In genomic region chr7:142908921-142909870, GRCh38 we compare ENCODE assay signal across 8 cellular contexts. TPM values are rescaled to one million over a fixed set of nuclear protein-coding genes. Genes with fewer than 3 reads are reported as not detected.
DNase-seq lines count a peak whose midpoint lies in the region; ATAC-seq, FAIRE-seq and TF ChIP-seq lines count a peak whose summit lies in the region.
"Had no signal": no experiment of that assay in that cellular context is flagged by ENCODE, and none has a peak within 500 bp of the region (broad histone marks: within the 10 kb centered on the region; RNA-seq: fewer than 3 reads in every experiment).

No MANE protein-coding gene starts in this region.

- DNase-seq in NOMO-1 (lab: John Stamatoyannopoulos, UW; ENCODE audit: unreplicated experiment in 2 of 2): peak; percentile 1 to 33
- no peak for DNase-seq in NOMO-1 treated with dmso at 0.1 percent for 144 hours (lab: John Stamatoyannopoulos, UW; ENCODE audit: unreplicated experiment)
- DNase-seq in effector memory CD8-positive, alpha-beta T cell: no peak
- DNase-seq in thyroid gland: peak; percentile 13 to 15
- DNase-seq in HTR-8/SVneo (ENCODE audit: insufficient read length, low spot score): no peak
- DNase-seq in SK-N-DZ (ENCODE audit: low spot score): no peak
- DNase-seq: NCI-H748 treated with DMSO at 0.1 percent for 48 hours had no signal

- no peaks in the 10 kb centered on the region for H3K4me1 ChIP-seq in thyroid gland

- FAIRE-seq in HTR-8/SVneo (lab: Jason Lieb, UNC): no peak

- WGBS in thyroid gland, 2 donors: 82% methylated on average over 20 to 21 of the region's 21 CpGs

- H3K9me3 Mint-ChIP-seq in effector memory CD8-positive, alpha-beta T cell: no peaks in the 10 kb centered on the region
- H3K9me3 Mint-ChIP-seq: stimulated activated naive CD8-positive, alpha-beta T cell treated with anti-CD3 and anti-CD28 coated beads, Interleukin-15, Interleukin-2, amounts not matched to agents 100 ng/mL and 50 ng/mL, for 24 hours had no signal

- H3K36me3 Mint-ChIP-seq in effector memory CD8-positive, alpha-beta T cell (ENCODE audit: insufficient read depth): peaks cover 2% of the 10 kb centered on the region

- H3K4me3 Mint-ChIP-seq in effector memory CD8-positive, alpha-beta T cell: no peak overlapping the region
- H3K4me3 Mint-ChIP-seq: stimulated activated naive CD8-positive, alpha-beta T cell treated with anti-CD3 and anti-CD28 coated beads, Interleukin-15, Interleukin-2, amounts not matched to agents 100 ng/mL and 50 ng/mL, for 24 hours had no signal

- H3K27ac ChIP-seq in thyroid gland: no peak overlapping the region

- H3K27ac Mint-ChIP-seq in effector memory CD8-positive, alpha-beta T cell: no peak overlapping the region
- H3K27ac Mint-ChIP-seq: stimulated activated naive CD8-positive, alpha-beta T cell treated with anti-CD3 and anti-CD28 coated beads, Interleukin-15, Interleukin-2, amounts not matched to agents 100 ng/mL and 50 ng/mL, for 24 hours had no signal

- H3K4me1 Mint-ChIP-seq in effector memory CD8-positive, alpha-beta T cell (ENCODE audit: low read depth in 2 of 2): no peaks in the 10 kb centered on the region

- no peaks in the 10 kb centered on the region for H3K36me3 ChIP-seq in thyroid gland

- no peak for TF ChIP-seq POLR2A in thyroid gland (IDR thresholded peaks at IDR 0.05)

- TF ChIP-seq CTCF in thyroid gland (IDR thresholded peaks at IDR 0.05): peak in 4 of 6 experiments; percentile 22 to 45 (median 28)

- no peaks in the 10 kb centered on the region for H3K27me3 ChIP-seq in thyroid gland

- peaks cover 65 to 78% of the 10 kb centered on the region in 2 donors for H3K27me3 Mint-ChIP-seq in effector memory CD8-positive, alpha-beta T cell

- peak; percentile 41 for ATAC-seq in effector memory CD8-positive, alpha-beta T cell (replicated peaks)

- H3K9me3 ChIP-seq in thyroid gland: no peaks in the 10 kb centered on the region

- no peak overlapping the region for H3K4me3 ChIP-seq in thyroid gland (replicated peaks in 1 of 3)

- intact Hi-C loops in thyroid gland (cut with DNase I): no loop called here

RNA-seq across cellular contexts. Expression of gene TRPV6, which starts 23.7 kb away (rescaled TPM):
- total RNA-seq in thyroid gland: 1 to 10 TPM in 2 of 4 donors, under 1 TPM in 2; 0.25 to 2.9 (median 1.2) TPM
- polyA plus RNA-seq in SK-N-DZ (2014; cell fraction: cytosol; rRNA removed): not detected in 2 replicates
- polyA plus RNA-seq in SK-N-DZ (2014; cell fraction: nucleus; rRNA removed): not detected in 2 replicates

RNA-seq across cellular contexts. Expression of gene TRPV5, which starts 24.4 kb away (rescaled TPM):
- not detected for total RNA-seq in thyroid gland
- polyA plus RNA-seq in SK-N-DZ (2014; cell fraction: cytosol; rRNA removed): not detected in 2 replicates
- polyA plus RNA-seq in SK-N-DZ (2014; cell fraction: nucleus; rRNA removed): not detected in 2 replicates

RNA-seq across cellular contexts. Expression of gene LLCFC1, which starts 30.1 kb away (rescaled TPM):
- total RNA-seq in thyroid gland: under 1 TPM in 1 of 4 donors, not detected in 3; 0.67 TPM
- not detected in 2 replicates for polyA plus RNA-seq in SK-N-DZ (2014; cell fraction: cytosol; rRNA removed)
- not detected in 2 replicates for polyA plus RNA-seq in SK-N-DZ (2014; cell fraction: nucleus; rRNA removed)

RNA-seq across cellular contexts. Expression of gene KEL, which starts 53.0 kb away (rescaled TPM):
- 1 to 10 TPM in 1 of 4 donors, under 1 TPM in 3; 0.29 to 2.0 (median 0.49) TPM for total RNA-seq in thyroid gland
- polyA plus RNA-seq in SK-N-DZ (2014; cell fraction: cytosol; rRNA removed): 0.22 and 0.78 TPM in 2 replicates
- polyA plus RNA-seq in SK-N-DZ (2014; cell fraction: nucleus; rRNA removed): 1.2 and 2.9 TPM in 2 replicates

RNA-seq across cellular contexts. Expression of gene EPHB6, which starts 54.3 kb away (rescaled TPM):
- total RNA-seq in thyroid gland: 10 to 100 TPM; 20.0 to 46.2 (median 27.4) TPM
- 0.05 and 0.17 TPM in 2 replicates for polyA plus RNA-seq in SK-N-DZ (2014; cell fraction: cytosol; rRNA removed)
- polyA plus RNA-seq in SK-N-DZ (2014; cell fraction: nucleus; rRNA removed): 0.09 and 0.41 TPM in 2 replicates

Comparison
In these comparisons a context has a peak if more than half of its experiments do, and no peak if none do; other contexts are left out.
1. DNase-seq: peak in NOMO-1 (2 of 2) and thyroid gland (2 of 2); none in NOMO-1 treated with dmso at 0.1 percent for 144 hours (single experiment), effector memory CD8-positive, alpha-beta T cell (0 of 3), HTR-8/SVneo (single experiment) and SK-N-DZ (single experiment).